In the genomic region with DNA sequence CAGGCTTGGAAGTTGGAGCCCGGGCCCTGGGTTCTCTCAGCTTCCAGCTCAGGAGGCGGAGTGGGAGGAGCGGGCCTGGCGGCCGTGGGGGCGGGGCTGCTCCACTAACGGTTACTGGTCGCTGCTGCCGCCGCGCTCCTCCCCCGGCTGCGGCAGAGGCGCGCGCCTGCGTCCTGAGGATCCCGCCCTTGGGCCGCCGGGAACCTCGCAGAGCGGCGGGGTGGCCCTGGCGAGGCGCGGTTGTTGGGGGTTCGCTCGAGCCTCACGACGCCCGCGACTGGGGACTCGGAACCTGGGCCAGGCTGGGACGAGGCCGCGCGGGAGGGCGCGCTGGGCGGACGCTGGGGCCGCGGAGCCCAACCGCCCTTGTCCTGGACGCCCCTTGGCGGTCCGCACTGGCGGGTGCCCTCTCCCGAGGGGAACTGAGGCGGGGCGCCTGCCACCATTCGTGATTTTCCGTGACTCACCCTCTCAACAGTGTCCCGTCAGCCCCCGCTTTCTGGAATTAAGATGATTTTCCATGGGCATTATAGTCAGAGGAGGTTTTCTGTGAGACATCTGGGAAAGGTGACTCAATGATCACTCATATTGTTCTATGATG, we compare ENCODE assay signal across 8 cellular contexts. TPM values are rescaled to one million over a fixed set of nuclear protein-coding genes. Genes with fewer than 3 reads are reported as not detected.
DNase-seq lines count a peak whose midpoint lies in the region; ATAC-seq lines count a peak whose summit lies in the region.

No MANE protein-coding gene starts in this region.

- H3K4me1 Mint-ChIP-seq in T-helper 17 cell, result no peaks in the 10 kb centered on the region

- DNase-seq in activated CD8-positive, alpha-beta memory T cell treated with anti-CD3 and anti-CD28 coated beads for 48 hours (ENCODE audit: low read depth in 2 of 3, low spot score in 2 of 3), result peak in 2 of 3 experiments; percentile 7 to 8
- peak; percentile 86 for DNase-seq in Right ventricle myocardium inferior (ENCODE audit: missing footprints)
- DNase-seq in pons (ENCODE audit: low spot score), result peak; percentile 38
- DNase-seq in T-helper 17 cell, result no peak
- DNase-seq in AG08395 (ENCODE audit: low spot score), result no peak
- no peak for DNase-seq in NCI-H187 treated with DMSO at 0.1 percent for 48 hours (lab: John Stamatoyannopoulos, UW)

- intact Hi-C loops in Right ventricle myocardium inferior (cut with DNase I), result no loop called here

- no peak overlapping the region for H3K4me3 Mint-ChIP-seq in T-helper 17 cell

- no peak overlapping the region for H3K27ac Mint-ChIP-seq in T-helper 17 cell

- ATAC-seq in GM18502 (IDR thresholded peaks at IDR 0.05; ENCODE audit: poor library complexity, unreplicated experiment) (peak; percentile 66), Right ventricle myocardium inferior (peak; percentile 77), T-helper 17 cell (no peak), HG03469 (IDR thresholded peaks at IDR 0.05; ENCODE audit: unreplicated experiment) (no peak)

- H3K9me3 ChIP-seq in T-helper 17 cell (ENCODE audit: control insufficient read depth, low read length, poor library complexity, severe bottlenecking), result no peaks in the 10 kb centered on the region

- H3K36me3 Mint-ChIP-seq in T-helper 17 cell (ENCODE audit: low read depth), result no peaks in the 10 kb centered on the region

- peaks cover 24% of the 10 kb centered on the region for H3K27me3 Mint-ChIP-seq in T-helper 17 cell

RNA-seq across cellular contexts. Expression of a gene that starts 34.1 kb away (rescaled TPM):
- not detected for total RNA-seq in Right ventricle myocardium inferior
- total RNA-seq in T-helper 17 cell, result not detected

RNA-seq across cellular contexts. Expression of a gene that starts 40.1 kb away (rescaled TPM):
- not detected for total RNA-seq in Right ventricle myocardium inferior
- not detected for total RNA-seq in T-helper 17 cell

RNA-seq across cellular contexts. Expression of a gene that starts 51.3 kb away (rescaled TPM):
- total RNA-seq in Right ventricle myocardium inferior (not detected), T-helper 17 cell (not detected)

Comparison
In these comparisons a context has a peak if more than half of its experiments do, and no peak if none do; other contexts are left out.
1. ATAC-seq: peak in GM18502 (single experiment) and Right ventricle myocardium inferior (single experiment); none in T-helper 17 cell (single experiment) and HG03469 (single experiment).
2. DNase-seq: peak in activated CD8-positive, alpha-beta memory T cell treated with anti-CD3 and anti-CD28 coated beads for 48 hours (2 of 3), Right ventricle myocardium inferior (single experiment) and pons (single experiment); none in T-helper 17 cell (0 of 3), AG08395 (single experiment) and NCI-H187 treated with DMSO at 0.1 percent for 48 hours (single experiment).